Comparison of ENCODE assay signal across 16 cellular contexts in the genomic region with DNA sequence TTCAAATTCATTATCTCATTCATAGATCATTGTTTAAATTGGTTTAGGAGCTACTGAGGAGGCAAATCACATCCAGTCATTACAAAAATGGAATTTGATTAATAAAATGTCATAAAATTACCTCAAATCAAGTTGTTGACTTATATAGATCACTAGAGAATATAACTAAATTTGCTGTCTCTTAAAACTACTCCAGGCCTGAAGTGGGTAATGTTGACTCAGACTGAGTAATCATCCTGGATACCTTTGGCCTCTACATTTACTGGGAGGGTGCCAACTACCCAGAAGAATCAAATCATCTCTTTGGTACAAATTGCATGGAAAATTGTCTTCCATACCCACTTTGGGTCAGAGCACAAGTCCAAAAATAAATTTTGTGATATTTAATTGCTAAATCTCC.
DNase-seq lines count a peak whose midpoint lies in the region; ATAC-seq and TF ChIP-seq lines count a peak whose summit lies in the region.
"Had no signal": no experiment of that assay in that cellular context is flagged by ENCODE, and none has a peak within 500 bp of the region (broad histone marks: within the 10 kb centered on the region; RNA-seq: fewer than 3 reads in every experiment).

No MANE protein-coding gene starts in this region.

- peak; percentile 18 for DNase-seq in NCI-H748 (lab: John Stamatoyannopoulos, UW; ENCODE audit: unreplicated experiment)
- DNase-seq in NCI-H748 treated with DMSO at 0.1 percent for 48 hours (lab: John Stamatoyannopoulos, UW): no peak
- DNase-seq in Panc1 (ENCODE audit: low read depth, low spot score): peak; percentile 33
- DNase-seq in fibroblast of gingiva (ENCODE audit: low read depth): peak; percentile 27
- DNase-seq in stromal cell of bone marrow (ENCODE audit: low read depth): peak; percentile 26
- no peak for DNase-seq in stimulated activated CD4-positive, alpha-beta T cell treated with anti-CD3 and anti-CD28 coated beads, Interleukin-2, amount 100 ng/mL, for 48 hours
- DNase-seq in SIG-M5 treated with dmso at 0.1 percent for 504 hours (lab: John Stamatoyannopoulos, UW; ENCODE audit: unreplicated experiment): no peak
- DNase-seq in cardiac septum (ENCODE audit: low spot score): no peak
- DNase-seq: activated CD4-positive, alpha-beta T cell treated with anti-CD3 and anti-CD28 coated beads, Interleukin-2, amount 50 U/mL, for 1 hour; activated naive CD4-positive, alpha-beta T cell treated with anti-CD3 and anti-CD28 coated beads, Interleukin-2, amount 50 U/mL, for 16 hours; dorsolateral prefrontal cortex; GDM1; MV-4-11; right lobe of liver; T-helper 17 cell; thyroid gland had no signal

- POLR2A ChIA-PET in Panc1 (lab: Charles Lee): no interaction called here

- TF ChIP-seq CTCF in Panc1 (IDR thresholded peaks at IDR 0.05): no peak

- H3K4me3 ChIP-seq in Panc1 (ENCODE audit: low read depth in 2 of 2, low read length in 2 of 2): no peak overlapping the region
- H3K4me3 ChIP-seq: dorsolateral prefrontal cortex, right lobe of liver, thyroid gland had no signal

- in situ Hi-C loops in Panc1 (cut with HindIII; ENCODE audit: low pct_unique_long_range_greater_than_20kb, low sequenced_read_pairs): no loop called here

- H3K27ac ChIP-seq in Panc1 (ENCODE audit: low read length): no peak overlapping the region
- H3K27ac ChIP-seq: dorsolateral prefrontal cortex, right lobe of liver, thyroid gland had no signal

- no peaks in the 10 kb centered on the region for H3K27me3 ChIP-seq in Panc1 (ENCODE audit: control insufficient read depth, insufficient read depth, low read length)
- H3K27me3 ChIP-seq: dorsolateral prefrontal cortex, right lobe of liver, thyroid gland had no signal

- intact Hi-C loops in Panc1 (cut with micrococcal nuclease; ENCODE audit: unreplicated experiment) (no loop called here), cardiac septum (cut with DNase I) (no loop called here)

- no TSS peak for BruUV-seq in Panc1 (replicated peaks; lab: Mats Ljungman, UMichigan)

- H3K4me1 ChIP-seq in Panc1 (ENCODE audit: control insufficient read depth, insufficient read depth, low read length): no peaks in the 10 kb centered on the region
- H3K4me1 ChIP-seq: right lobe of liver, thyroid gland had no signal

- H3K36me3 ChIP-seq in Panc1 (ENCODE audit: control insufficient read depth, insufficient read depth, low read length): no peaks in the 10 kb centered on the region
- H3K36me3 ChIP-seq: right lobe of liver, thyroid gland had no signal

- CTCF ChIA-PET in Panc1 (lab: Charles Lee): no interaction called here

- no peak for ATAC-seq in Panc1
- ATAC-seq: T-helper 17 cell had no signal

- no peaks in the 10 kb centered on the region for H3K9me3 ChIP-seq in Panc1 (ENCODE audit: control insufficient read depth, insufficient read depth, low read depth, low read length)
- H3K9me3 ChIP-seq: right lobe of liver, thyroid gland had no signal

Comparison
In these comparisons a context has a peak if more than half of its experiments do, and no peak if none do; other contexts are left out.
1. DNase-seq: peak in NCI-H748 (single experiment), Panc1 (single experiment), fibroblast of gingiva (single experiment) and stromal cell of bone marrow (single experiment); none in NCI-H748 treated with DMSO at 0.1 percent for 48 hours (single experiment), stimulated activated CD4-positive, alpha-beta T cell treated with anti-CD3 and anti-CD28 coated beads, Interleukin-2, amount 100 ng/mL, for 48 hours (0 of 2), SIG-M5 treated with dmso at 0.1 percent for 504 hours (single experiment) and cardiac septum (single experiment).